ENCODE assay signal across 8 cellular contexts in the genomic region with DNA sequence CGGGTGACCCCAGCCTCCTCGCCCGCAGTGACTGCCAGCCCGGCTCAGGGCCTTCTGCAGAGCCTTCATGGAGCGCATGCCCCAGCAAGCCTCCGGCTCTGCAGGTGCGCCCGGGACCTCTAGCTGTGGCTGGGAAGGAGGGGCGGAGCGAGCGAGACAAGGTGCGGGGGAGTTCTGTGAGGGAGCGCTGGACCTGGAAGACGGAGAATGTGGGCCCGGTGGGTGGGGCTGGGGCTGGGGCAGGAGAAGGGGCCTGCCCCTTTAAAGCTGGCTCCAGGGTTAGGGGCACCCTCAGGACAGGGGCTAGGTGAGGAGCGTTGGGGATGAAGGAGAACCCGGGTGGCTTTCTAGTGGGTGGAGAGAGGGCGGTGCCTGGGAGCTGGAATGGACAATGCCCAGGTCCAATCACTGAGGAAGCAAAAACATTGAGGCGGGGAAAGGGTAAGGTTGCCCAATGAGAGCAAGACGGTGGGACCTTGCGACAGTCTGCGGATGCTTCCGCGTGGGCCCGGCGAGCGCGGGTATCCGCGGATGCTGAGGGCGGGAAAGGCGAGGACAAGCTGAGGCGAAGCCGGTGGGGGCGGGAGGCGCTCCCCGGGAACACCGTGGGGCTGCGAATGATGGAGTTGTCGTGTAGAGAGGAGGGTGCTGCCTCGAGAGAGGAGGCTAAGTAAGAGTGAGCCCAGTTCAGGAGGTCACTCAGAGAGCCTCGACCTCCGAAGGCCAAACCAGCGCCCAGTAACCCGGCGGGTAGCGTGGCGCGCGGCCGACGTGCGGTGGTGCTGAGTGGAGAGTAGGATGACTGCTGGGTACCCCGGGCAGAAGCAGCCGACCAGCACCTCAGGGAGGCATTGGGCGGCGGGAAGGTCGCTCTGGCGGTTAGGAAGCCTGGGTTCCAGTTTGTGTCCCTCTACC. TPM values are rescaled to one million over a fixed set of nuclear protein-coding genes. Genes with fewer than 3 reads are reported as not detected.
DNase-seq lines count a peak whose midpoint lies in the region; ATAC-seq and TF ChIP-seq lines count a peak whose summit lies in the region.

Gene GLS2, minus strand, starts transcription at position 121 of the 915 bp plus-strand sequence. Its CDS starts 43 bp downstream, at position 78.

- TF ChIP-seq CTCF in 22Rv1 (IDR thresholded peaks at IDR 0.05): no peak
- no peak for TF ChIP-seq CTCF in epithelial cell of proximal tubule (conservative IDR thresholded peaks at IDR 0.05; ENCODE audit: low read depth, low read length)

- H3K4me3 ChIP-seq in epithelial cell of proximal tubule (ENCODE audit: low read depth, low read length): peak within 1 kb of the TSS; percentile 61

- DNase-seq in NCI-H446 (lab: John Stamatoyannopoulos, UW) (peak; percentile 65 to 88), activated T-cell treated with anti-CD3 and anti-CD28 coated beads for 48 hours (ENCODE audit: low read depth) (peak; percentile 58), epithelial cell of proximal tubule (ENCODE audit: low read depth) (no peak), middle frontal gyrus (ENCODE audit: extremely low spot score, low spot score) (peak; percentile 63)
- DNase-seq in stimulated activated CD8-positive, alpha-beta memory T cell treated with anti-CD3 and anti-CD28 coated beads, Interleukin-15, amount 100 ng/mL, for 48 hours (ENCODE audit: low read depth in 2 of 2): peak; percentile 43 to 64

- H3K27ac ChIP-seq in 22Rv1: peak within 1 kb of the TSS; percentile 78

- ATAC-seq in GM18867 (IDR thresholded peaks at IDR 0.05; ENCODE audit: unreplicated experiment) (peak; percentile 70), HG03159 (IDR thresholded peaks at IDR 0.05; ENCODE audit: unreplicated experiment) (peak; percentile 96)

RNA-seq across cellular contexts. Expression of gene GLS2, which starts in this region (rescaled TPM):
- total RNA-seq in epithelial cell of proximal tubule: 0.29 and 2.9 TPM in 2 replicates
